ENCODE assay signal across 21 cellular contexts in the genomic region with DNA sequence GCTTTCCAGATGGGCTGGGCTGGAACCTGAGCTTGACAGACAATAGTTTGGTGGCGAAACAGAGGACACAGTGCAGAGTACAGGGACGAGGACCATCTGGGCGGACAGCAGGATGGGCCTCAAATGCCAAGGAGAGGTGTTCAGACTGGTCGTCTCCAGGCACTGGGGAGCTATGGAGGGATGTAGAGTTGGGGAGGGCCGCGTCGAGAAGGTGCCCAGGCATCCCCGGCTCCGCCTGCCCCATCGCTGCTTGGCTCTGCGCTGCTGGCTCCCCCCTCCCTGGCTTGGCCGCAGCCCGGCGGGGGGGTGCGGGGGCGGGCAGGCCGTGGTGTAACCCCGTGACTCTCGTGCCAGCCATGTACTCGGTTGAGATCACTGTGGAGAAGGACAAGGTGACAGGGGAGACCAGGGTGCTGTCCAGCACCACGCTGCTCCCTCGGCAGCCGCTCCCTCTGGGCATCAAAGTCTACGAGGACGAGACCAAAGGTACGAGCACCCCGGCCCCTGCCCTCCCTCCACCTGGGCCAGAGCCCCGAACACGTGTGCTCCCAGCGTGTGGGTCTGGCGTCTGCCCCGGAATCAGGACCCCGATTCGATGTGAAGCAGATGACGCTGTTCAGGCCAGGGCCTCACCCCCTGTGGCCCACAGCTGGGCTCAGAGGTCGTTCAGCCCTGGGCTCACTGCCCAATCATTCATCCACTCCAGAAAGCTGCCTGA. TPM values are rescaled to one million over a fixed set of nuclear protein-coding genes. Genes with fewer than 3 reads are reported as not detected.
"Had no signal": no experiment of that assay in that cellular context is flagged by ENCODE, and none has a peak within 500 bp of the region (broad histone marks: within the 10 kb centered on the region; RNA-seq: fewer than 3 reads in every experiment).

No MANE protein-coding gene starts in this region.

- H3K79me2 ChIP-seq: hepatocyte had no signal

- H3K27me3 ChIP-seq: body of pancreas, hepatocyte had no signal

- DNase-seq: activated CD4-positive, alpha-beta T cell treated with anti-CD3 and anti-CD28 coated beads, Interleukin-2, amount 50 U/mL, for 1 hour; activated CD4-positive, CD25-positive, alpha-beta regulatory T cell; activated effector memory CD4-positive, alpha-beta T cell treated with Interleukin-2 at 50 U/mL for 16 hours; activated T-cell treated with anti-CD3 and anti-CD28 coated beads, Interleukin-2, amount 50 U/mL, for 1 hour; amniotic stem cell; body of pancreas; central memory CD4-positive, alpha-beta T cell; endodermal cell; kidney glomerular epithelial cell; lower lobe of right lung; midbrain; naive thymus-derived CD4-positive, alpha-beta T cell; right cardiac atrium; spleen; stomach had no signal

- H3K4me1 ChIP-seq: body of pancreas, lower lobe of right lung had no signal

- H2AFZ ChIP-seq: hepatocyte had no signal

- H3K27ac ChIP-seq: body of pancreas, lower lobe of right lung, spleen, stomach had no signal

- H3K9me3 ChIP-seq: body of pancreas, lower lobe of right lung had no signal

- H3K4me3 ChIP-seq: body of pancreas, hepatocyte, lower lobe of right lung, spleen, stomach had no signal

- FAIRE-seq: urothelium cell line had no signal

- H3K4me2 ChIP-seq: hepatocyte had no signal

- ATAC-seq: activated naive CD4-positive, alpha-beta T cell treated with anti-CD3 and anti-CD28 coated beads, Interleukin-2, amount 50 U/mL, for 72 hours; body of pancreas; lower lobe of right lung; naive thymus-derived CD4-positive, alpha-beta T cell; right cardiac atrium had no signal

RNA-seq across cellular contexts. Expression of gene MISP, which starts 10.8 kb away (rescaled TPM):
- total RNA-seq: naive thymus-derived CD4-positive, alpha-beta T cell; spleen; T-helper 2 cell treated with Interferon-gamma antibody and Interleukin-4, amounts not matched to agents 100 ng/mL and 5 ng/mL, for 36 hours had no signal
- polyA plus RNA-seq: naive thymus-derived CD4-positive, alpha-beta T cell had no signal

RNA-seq across cellular contexts. Expression of gene PALM, which starts 31.4 kb away (rescaled TPM):
- total RNA-seq: T-helper 2 cell treated with Interferon-gamma antibody and Interleukin-4, amounts not matched to agents 100 ng/mL and 5 ng/mL, for 36 hours had no signal
- polyA plus RNA-seq: naive thymus-derived CD4-positive, alpha-beta T cell had no signal

RNA-seq across cellular contexts. Expression of gene PRSS57, which starts 44.9 kb away (rescaled TPM):
- total RNA-seq: activated naive CD4-positive, alpha-beta T cell treated with anti-CD3 and anti-CD28 coated beads, Interleukin-2, amount 50 U/mL, for 72 hours; body of pancreas; endodermal cell; lower lobe of right lung; posterior vena cava; right cardiac atrium; stomach; T-helper 2 cell treated with Interferon-gamma antibody and Interleukin-4, amounts not matched to agents 100 ng/mL and 5 ng/mL, for 36 hours had no signal
- polyA plus RNA-seq: esophagus; naive thymus-derived CD4-positive, alpha-beta T cell; right cardiac atrium; stomach had no signal
